ENCODE assay signal across 8 cellular contexts in genomic region chr7:149493975-149494374, GRCh38. TPM values are rescaled to one million over a fixed set of nuclear protein-coding genes. Genes with fewer than 3 reads are reported as not detected.
A peak's percentile ranks its signal among the peaks of the same experiment; 100 is the strongest.
DNase-seq lines count a peak whose midpoint lies in the region; ATAC-seq, FAIRE-seq and TF ChIP-seq lines count a peak whose summit lies in the region.
"Not testable (repeated sequence)": the region's sequence is repeated elsewhere in the genome, so short reads cannot be mapped to it uniquely, and the experiment has no call there.

No MANE protein-coding gene starts in this region.

- peak overlapping the region; percentile 18 for H3K4me3 Mint-ChIP-seq in CD4-positive, alpha-beta T cell
- H3K4me3 Mint-ChIP-seq in T-helper 17 cell; activated T-cell treated with anti-CD3 and anti-CD28 coated beads, Interleukin-2, amount 50 U/mL, for 24 hours; dendritic cell treated with granulocyte-macrophage colony-stimulating factor and Interleukin-4, amounts not matched to agents 40 ng/mL and 50 ng/mL, for 4 days: not testable (repeated sequence)

- peaks cover 71% of the 10 kb centered on the region for H3K36me3 Mint-ChIP-seq in CD4-positive, alpha-beta T cell (ENCODE audit: low read depth)
- peaks cover 14% of the 10 kb centered on the region for H3K36me3 Mint-ChIP-seq in T-helper 17 cell (ENCODE audit: low read depth)
- peaks cover 76% of the 10 kb centered on the region for H3K36me3 Mint-ChIP-seq in activated T-cell treated with anti-CD3 and anti-CD28 coated beads, Interleukin-2, amount 50 U/mL, for 24 hours (ENCODE audit: low read depth)
- peaks cover 67% of the 10 kb centered on the region for H3K36me3 Mint-ChIP-seq in dendritic cell treated with granulocyte-macrophage colony-stimulating factor and Interleukin-4, amounts not matched to agents 40 ng/mL and 50 ng/mL, for 4 days (ENCODE audit: low read depth)

- not testable (repeated sequence) for TF ChIP-seq EP300 in K562 (IDR thresholded peaks at IDR 0.05; ENCODE audit: low read length)

- H2AFZ ChIP-seq in K562 (ENCODE audit: low read depth, low read length): not testable (repeated sequence)

- WGBS in K562 (ENCODE audit: insufficient coverage, low coverage, missing lambda C conversion rate): 96% methylated on average over 13 of the region's 20 CpGs

- peaks cover 33% of the 10 kb centered on the region for H3K79me2 ChIP-seq in K562 (ENCODE audit: control insufficient read depth, insufficient read depth, low read length)

- H3K9me1 ChIP-seq in K562 (ENCODE audit: control insufficient read depth, insufficient read depth, low read length): not testable (repeated sequence)

- BruUV-seq in K562 (replicated peaks; lab: Mats Ljungman, UMichigan): not testable (repeated sequence)

- not testable (repeated sequence) for H3K27me3 ChIP-seq in AG04450 (ENCODE audit: control insufficient read depth, insufficient read depth, low read length); BLaER1 treated with 17β-estradiol and CSF1 and Interleukin-3, amounts not matched to agents 10 nM and 100 nM; CD4-positive, alpha-beta T cell (ENCODE audit: control insufficient read depth, insufficient read depth, low read length); K562 (ENCODE audit: control insufficient read depth in 2 of 2, insufficient read depth in 2 of 2, low read length in 2 of 2); neutrophil

- ATAC-seq in CD4-positive, alpha-beta T cell (ENCODE audit: poor library complexity); T-helper 17 cell; K562: not testable (repeated sequence)

- peak overlapping the region; percentile 11 for H3K27ac ChIP-seq in AG04450 (ENCODE audit: low read depth, low read length)
- peak overlapping the region in 10 of 11 experiments; percentile 96 to 100 (median 100); a peak in 18 of 22 replicates for H3K27ac ChIP-seq in BLaER1 treated with 17β-estradiol and CSF1 and Interleukin-3, amounts not matched to agents 10 nM and 100 nM
- not testable (repeated sequence) for H3K27ac ChIP-seq in CD4-positive, alpha-beta T cell (ENCODE audit: low read depth, low read length); K562 (ENCODE audit: extremely low read depth, low read depth, low read length)
- peak overlapping the region; percentile 96 for H3K27ac ChIP-seq in neutrophil

- not testable (repeated sequence) for TF ChIP-seq POLR2A in K562 (conservative IDR thresholded peaks at IDR 0.05)

- in situ Hi-C loops in K562 (cut with MboI): not testable (repeated sequence)

- H3K4me1 ChIP-seq in BLaER1 treated with 17β-estradiol and CSF1 and Interleukin-3, amounts not matched to agents 10 nM and 100 nM: peaks cover 18 to 38% (median 30%) of the 10 kb centered on the region in 10 experiments; a peak in 19 of 20 replicates
- H3K4me1 ChIP-seq in K562 (replicated peaks in 1 of 2; ENCODE audit: control insufficient read depth in 2 of 2, insufficient read depth in 2 of 2, low read length in 2 of 2) (peaks cover 31 to 34% of the 10 kb centered on the region in 2 experiments), neutrophil (ENCODE audit: control insufficient read depth in 1 of 2, insufficient read depth in 1 of 2, low read depth in 1 of 2, low read length in 1 of 2) (peaks cover 31 to 38% of the 10 kb centered on the region in 2 experiments)

- TF ChIP-seq CTCF in AG04450 (IDR thresholded peaks at IDR 0.05; ENCODE audit: low read depth, low read length); CD4-positive, alpha-beta T cell (IDR thresholded peaks at IDR 0.05); K562 (IDR thresholded peaks at IDR 0.05 in 2 of 3, conservative IDR thresholded peaks at IDR 0.05 in 1 of 3; ENCODE audit: insufficient read depth in 2 of 3, low read depth in 1 of 3, low read length in 3 of 3); neutrophil (IDR thresholded peaks at IDR 0.05): not testable (repeated sequence)

- POLR2A ChIA-PET in AG04450 (lab: Yijun Ruan, JAX); CD4-positive, alpha-beta T cell (lab: Charles Lee); K562 (lab: Yijun Ruan, JAX): not testable (repeated sequence)

- peak overlapping the region in 6 of 11 experiments; percentile 83 to 99 (median 94); a peak in 12 of 22 replicates for H3K4me2 ChIP-seq in BLaER1 treated with 17β-estradiol and CSF1 and Interleukin-3, amounts not matched to agents 10 nM and 100 nM
- H3K4me2 ChIP-seq in K562 (ENCODE audit: insufficient read depth, low read length): not testable (repeated sequence)

- not testable (repeated sequence) for DNase-seq in AG04450 (ENCODE audit: low read depth, low spot score); CD4-positive, alpha-beta T cell; T-helper 17 cell; activated T-cell treated with anti-CD3 and anti-CD28 coated beads, Interleukin-2, amount 50 U/mL, for 24 hours; K562 (ENCODE audit: extremely low read depth in 1 of 4, low spot score in 3 of 4)

- H3K9me3 Mint-ChIP-seq in CD4-positive, alpha-beta T cell; activated T-cell treated with anti-CD3 and anti-CD28 coated beads, Interleukin-2, amount 50 U/mL, for 24 hours; dendritic cell treated with granulocyte-macrophage colony-stimulating factor and Interleukin-4, amounts not matched to agents 40 ng/mL and 50 ng/mL, for 4 days: not testable (repeated sequence)

- not testable (repeated sequence) for H3K9me3 ChIP-seq in AG04450 (ENCODE audit: control insufficient read depth, insufficient read depth, low read length); BLaER1 treated with 17β-estradiol and CSF1 and Interleukin-3, amounts not matched to agents 10 nM and 100 nM (replicated peaks in 1 of 11); CD4-positive, alpha-beta T cell (ENCODE audit: control insufficient read depth, low read length); T-helper 17 cell (ENCODE audit: control insufficient read depth, low read length, poor library complexity, severe bottlenecking); K562 (replicated peaks; ENCODE audit: control insufficient read depth, insufficient read depth, low read depth, low read length); neutrophil

- not testable (repeated sequence) for FAIRE-seq in K562 (lab: Jason Lieb, UNC)

- not testable (repeated sequence) for H3K27ac Mint-ChIP-seq in CD4-positive, alpha-beta T cell
- peak overlapping the region; percentile 61 for H3K27ac Mint-ChIP-seq in T-helper 17 cell
- H3K27ac Mint-ChIP-seq in activated T-cell treated with anti-CD3 and anti-CD28 coated beads, Interleukin-2, amount 50 U/mL, for 24 hours: peak overlapping the region; percentile 50
- peak overlapping the region; percentile 97 for H3K27ac Mint-ChIP-seq in dendritic cell treated with granulocyte-macrophage colony-stimulating factor and Interleukin-4, amounts not matched to agents 40 ng/mL and 50 ng/mL, for 4 days

- peaks cover 52 to 71% (median 57%) of the 10 kb centered on the region in 11 experiments for H3K36me3 ChIP-seq in BLaER1 treated with 17β-estradiol and CSF1 and Interleukin-3, amounts not matched to agents 10 nM and 100 nM
- H3K36me3 ChIP-seq in K562 (ENCODE audit: control insufficient read depth, insufficient read depth, low read length) (peaks cover 66% of the 10 kb centered on the region), neutrophil (peaks cover 54% of the 10 kb centered on the region)

- not testable (repeated sequence) for TF ChIP-seq RAD21 in K562 (CRISPR knock-in tag; conservative IDR thresholded peaks at IDR 0.05 in 1 of 2, IDR thresholded peaks at IDR 0.05 in 1 of 2)

- peaks cover 12 to 65% (median 30%) of the 10 kb centered on the region in 11 experiments; a peak in 20 of 22 replicates for H4K20me1 ChIP-seq in BLaER1 treated with 17β-estradiol and CSF1 and Interleukin-3, amounts not matched to agents 10 nM and 100 nM
- H4K20me1 ChIP-seq in K562 (replicated peaks; ENCODE audit: control insufficient read depth, insufficient read depth, low read length): not testable (repeated sequence)

- H3K9ac ChIP-seq in BLaER1 treated with 17β-estradiol and CSF1 and Interleukin-3, amounts not matched to agents 10 nM and 100 nM: peak overlapping the region in 9 of 11 experiments; percentile 21 to 100 (median 100); a peak in 12 of 22 replicates
- not testable (repeated sequence) for H3K9ac ChIP-seq in K562 (ENCODE audit: insufficient read depth in 1 of 2, low read depth in 2 of 2, low read length in 2 of 2)

- CTCF ChIA-PET in AG04450 (lab: Charles Lee); CD4-positive, alpha-beta T cell (lab: Charles Lee); K562 (lab: Yijun Ruan, JAX; ENCODE audit: low intra/inter-chr PET ratio): not testable (repeated sequence)

- H3K27me3 Mint-ChIP-seq in CD4-positive, alpha-beta T cell; T-helper 17 cell; activated T-cell treated with anti-CD3 and anti-CD28 coated beads, Interleukin-2, amount 50 U/mL, for 24 hours; dendritic cell treated with granulocyte-macrophage colony-stimulating factor and Interleukin-4, amounts not matched to agents 40 ng/mL and 50 ng/mL, for 4 days: not testable (repeated sequence)

- H3K4me1 Mint-ChIP-seq in CD4-positive, alpha-beta T cell (ENCODE audit: low read depth): peaks cover 40% of the 10 kb centered on the region
- peaks cover 29% of the 10 kb centered on the region for H3K4me1 Mint-ChIP-seq in T-helper 17 cell
- peaks cover 39% of the 10 kb centered on the region for H3K4me1 Mint-ChIP-seq in activated T-cell treated with anti-CD3 and anti-CD28 coated beads, Interleukin-2, amount 50 U/mL, for 24 hours (ENCODE audit: low read depth)
- H3K4me1 Mint-ChIP-seq in dendritic cell treated with granulocyte-macrophage colony-stimulating factor and Interleukin-4, amounts not matched to agents 40 ng/mL and 50 ng/mL, for 4 days (ENCODE audit: low read depth): peaks cover 63% of the 10 kb centered on the region

- intact Hi-C loops in CD4-positive, alpha-beta T cell (cut with DNase I, micrococcal nuclease): loop anchor here in 1 of 2 experiments (2.0 to 10.0 kb wide), 3 partner anchors 221 to 489 kb away; a partner anchor contains a TSS
- intact Hi-C loops in K562 (cut with micrococcal nuclease): not testable (repeated sequence)
- intact Hi-C loops in dendritic cell treated with granulocyte-macrophage colony-stimulating factor and Interleukin-4, amounts not matched to agents 40 ng/mL and 50 ng/mL, for 4 days (cut with micrococcal nuclease): loop anchor here (2.0 kb wide), 2 partner anchors 71 to 131 kb away; no protein-coding TSS in a partner anchor

- H3K4me3 ChIP-seq in AG04450 (ENCODE audit: low read depth, low read length); BLaER1 treated with 17β-estradiol and CSF1 and Interleukin-3, amounts not matched to agents 10 nM and 100 nM; K562: not testable (repeated sequence)
- peak overlapping the region in 1 of 2 experiments; percentile 91 for H3K4me3 ChIP-seq in neutrophil (ENCODE audit: low read depth in 1 of 2, low read length in 1 of 2)

RNA-seq across cellular contexts. Expression of gene ZNF746, which starts 3.6 kb away (rescaled TPM):
- 4.6 and 5.6 TPM in 2 replicates for polyA plus RNA-seq in AG04450 (2011; rRNA removed)
- polyA minus RNA-seq in AG04450 (2011; rRNA and poly(A)+ RNA removed): 10.3 and 10.4 TPM in 2 replicates
- 10 to 100 TPM; 28.4 to 30.3 TPM for total RNA-seq in CD4-positive, alpha-beta T cell
- total RNA-seq in T-helper 17 cell: 10 to 100 TPM; 28.1 to 29.2 TPM
- 47.9 and 50.2 TPM in 2 replicates for total RNA-seq in K562 (2011; cell fraction: chromatin; rRNA removed; ENCODE audit: low replicate concordance)
- 32.7 and 35.9 TPM in 2 replicates for total RNA-seq in K562 (2011; cell fraction: nucleolus; rRNA removed)
- 45.2 and 65.0 TPM in 2 replicates for total RNA-seq in K562 (2011; cell fraction: nucleoplasm; rRNA removed)
- 25.2 and 28.7 TPM in 2 replicates for total RNA-seq in K562 (2014; rRNA removed)
- total RNA-seq in K562 (2014; rRNA removed; fragmentation: Illumina TruSeq; extraction: Trizol): 7.7 and 8.8 TPM in 2 replicates
- 13.4 and 14.1 TPM in 2 replicates for total RNA-seq in K562 (2015; rRNA removed; fragmentation: Illumina TruSeq; extraction: Trizol)
- total RNA-seq in K562 (2021): 30.7 and 31.6 TPM in 2 replicates
- polyA plus RNA-seq in K562 (2011; rRNA removed): 7.3 and 12.6 TPM in 2 replicates
- 9.1 and 13.7 TPM in 2 replicates for polyA plus RNA-seq in K562 (2011; cell fraction: cytosol; rRNA removed)
- polyA plus RNA-seq in K562 (2011; cell fraction: nucleus; rRNA removed): 32.2 and 48.8 TPM in 2 replicates
- polyA plus RNA-seq in K562 (2012): 16.6 and 19.9 TPM in 2 replicates
- polyA plus RNA-seq in K562 (2014; fragmentation: Illumina TruSeq; extraction: Trizol): 13.3 and 17.9 TPM in 2 replicates
- polyA plus RNA-seq in K562 (2014; fragmentation: Nextera tagmentation; extraction: Ambion mirVana): 1 to 10 TPM; 1.7 to 2.0 TPM
- polyA plus RNA-seq in K562 (2014; rRNA removed): 15.3 and 18.9 TPM in 2 replicates
- 10.5 and 10.9 TPM in 2 replicates for polyA minus RNA-seq in K562 (2011; rRNA and poly(A)+ RNA removed)
- 12.9 and 19.2 TPM in 2 replicates for polyA minus RNA-seq in K562 (2011; cell fraction: cytosol; rRNA and poly(A)+ RNA removed)
- 22.9 and 28.7 TPM in 2 replicates for polyA minus RNA-seq in K562 (2011; cell fraction: nucleus; rRNA and poly(A)+ RNA removed)

RNA-seq across cellular contexts. Expression of gene ZNF777, which starts 33.1 kb away (rescaled TPM):
- polyA plus RNA-seq in AG04450 (2011; rRNA removed) (3.4 and 3.8 TPM in 2 replicates), K562 (2011; rRNA removed) (5.5 and 7.8 TPM in 2 replicates), K562 (2014; fragmentation: Illumina TruSeq; extraction: Trizol) (17.5 and 18.8 TPM in 2 replicates), K562 (2014; fragmentation: Nextera tagmentation; extraction: Ambion mirVana) (under 1 TPM; 0.11 to 0.13 TPM), K562 (2014; rRNA removed) (15.0 and 17.5 TPM in 2 replicates)
- 6.3 and 7.2 TPM in 2 replicates for polyA minus RNA-seq in AG04450 (2011; rRNA and poly(A)+ RNA removed)
- 10 to 100 TPM; 14.5 to 14.8 TPM for total RNA-seq in CD4-positive, alpha-beta T cell
- total RNA-seq in T-helper 17 cell (10 to 100 TPM; 12.7 to 16.5 TPM), K562 (2014; rRNA removed) (17.8 and 19.8 TPM in 2 replicates), K562 (2014; rRNA removed; fragmentation: Illumina TruSeq; extraction: Trizol) (5.5 and 7.0 TPM in 2 replicates), K562 (2015; rRNA removed; fragmentation: Illumina TruSeq; extraction: Trizol) (9.0 and 10.6 TPM in 2 replicates), K562 (2021) (29.3 and 32.6 TPM in 2 replicates)
- total RNA-seq in K562 (2011; cell fraction: chromatin; rRNA removed; ENCODE audit: low replicate concordance): 5.2 and 9.7 TPM in 2 replicates
- 7.9 and 8.3 TPM in 2 replicates for total RNA-seq in K562 (2011; cell fraction: nucleolus; rRNA removed)
- total RNA-seq in K562 (2011; cell fraction: nucleoplasm; rRNA removed): 4.2 and 6.0 TPM in 2 replicates
- 10.5 and 18.7 TPM in 2 replicates for polyA plus RNA-seq in K562 (2011; cell fraction: cytosol; rRNA removed)
- polyA plus RNA-seq in K562 (2011; cell fraction: nucleus; rRNA removed): 5.7 and 8.6 TPM in 2 replicates
- 15.3 and 16.5 TPM in 2 replicates for polyA plus RNA-seq in K562 (2012)
- polyA minus RNA-seq in K562 (2011; rRNA and poly(A)+ RNA removed): 7.3 and 9.3 TPM in 2 replicates
- polyA minus RNA-seq in K562 (2011; cell fraction: cytosol; rRNA and poly(A)+ RNA removed): 12.0 and 21.2 TPM in 2 replicates
- polyA minus RNA-seq in K562 (2011; cell fraction: nucleus; rRNA and poly(A)+ RNA removed): 5.3 and 6.0 TPM in 2 replicates
